ENCODE assay signal across 9 cellular contexts in genomic region chr11:13216019-13217006, GRCh38.
A peak's percentile ranks its signal among the peaks of the same experiment; 100 is the strongest.
DNase-seq lines count a peak whose midpoint lies in the region; ATAC-seq and TF ChIP-seq lines count a peak whose summit lies in the region.
"Had no signal": no experiment of that assay in that cellular context is flagged by ENCODE, and none has a peak within 500 bp of the region (broad histone marks: within the 10 kb centered on the region; RNA-seq: fewer than 3 reads in every experiment).

No MANE protein-coding gene starts in this region.

- H3K9me3 Mint-ChIP-seq in activated T-cell treated with anti-CD3 and anti-CD28 coated beads, Interleukin-2, amount 50 U/mL, for 72 hours, result peaks cover 0 to 3% of the 10 kb centered on the region in 2 donors
- H3K9me3 Mint-ChIP-seq: activated naive CD8-positive, alpha-beta T cell treated with anti-CD3 and anti-CD28 coated beads, Interleukin-2, amount 10 ng/mL, durations not matched to agents 7 days and 5 days had no signal

- POLR2A ChIA-PET in AG04449 (lab: Yijun Ruan, JAX), result interaction anchor here (0.6 to 3.1 kb wide), 12 partner anchors 13 to 1142 kb away, joined by 3 to 20 read pairs (median 3); partner anchors contain the start of gene BTBD10

- H3K27me3 ChIP-seq in lower lobe of right lung (ENCODE audit: low read depth), result no peaks in the 10 kb centered on the region

- H3K27ac Mint-ChIP-seq in activated T-cell treated with anti-CD3 and anti-CD28 coated beads, Interleukin-2, amount 50 U/mL, for 72 hours, result no peak overlapping the region
- H3K27ac Mint-ChIP-seq: activated naive CD8-positive, alpha-beta T cell treated with anti-CD3 and anti-CD28 coated beads, Interleukin-2, amount 10 ng/mL, durations not matched to agents 7 days and 5 days had no signal

- no peaks in the 10 kb centered on the region for H3K9me3 ChIP-seq in lower lobe of right lung

- peaks cover 10% of the 10 kb centered on the region for H3K4me1 Mint-ChIP-seq in activated T-cell treated with anti-CD3 and anti-CD28 coated beads, Interleukin-2, amount 50 U/mL, for 72 hours (ENCODE audit: low read depth)

- peaks cover 7% of the 10 kb centered on the region for H3K4me1 ChIP-seq in lower lobe of right lung

- intact Hi-C loops in lower lobe of right lung (cut with DNase I), result no loop called here

- peak overlapping the region; percentile 26 for H3K4me3 ChIP-seq in AG04449 (ENCODE audit: low read depth, low read length)
- no peak overlapping the region for H3K4me3 ChIP-seq in lower lobe of right lung

- H3K4me3 Mint-ChIP-seq in activated T-cell treated with anti-CD3 and anti-CD28 coated beads, Interleukin-2, amount 50 U/mL, for 72 hours, result no peak overlapping the region
- H3K4me3 Mint-ChIP-seq: activated naive CD8-positive, alpha-beta T cell treated with anti-CD3 and anti-CD28 coated beads, Interleukin-2, amount 10 ng/mL, durations not matched to agents 7 days and 5 days had no signal

- TF ChIP-seq CTCF in AG04449 (IDR thresholded peaks at IDR 0.05; ENCODE audit: insufficient read depth, low read length, missing control alignments), result no peak
- TF ChIP-seq CTCF in lower lobe of right lung (IDR thresholded peaks at IDR 0.05), result no peak

- CTCF ChIA-PET in AG04449 (lab: Yijun Ruan, JAX), result interaction anchor here (0.7 to 13.5 kb wide), 14 partner anchors 9 to 302 kb away, joined by 3 to 329 read pairs (median 6); no protein-coding TSS in a partner anchor

- H3K36me3 ChIP-seq in lower lobe of right lung, result no peaks in the 10 kb centered on the region

- H3K27ac ChIP-seq in lower lobe of right lung, result no peak overlapping the region

- DNase-seq in AG04449 (ENCODE audit: low read depth, low spot score) (peak; percentile 85), lower lobe of right lung (no peak), ureter (ENCODE audit: low spot score) (no peak), cortex of kidney (lab: John Stamatoyannopoulos, UW) (no peak), T-helper 9 cell (no peak)
- peak; percentile 64 to 70 for DNase-seq in activated T-cell treated with anti-CD3 and anti-CD28 coated beads, Interleukin-2, amount 50 U/mL, for 72 hours
- DNase-seq: activated naive CD8-positive, alpha-beta T cell treated with anti-CD3 and anti-CD28 coated beads, Interleukin-2, amount 10 ng/mL, durations not matched to agents 7 days and 5 days had no signal

- ATAC-seq in HG03442 (IDR thresholded peaks at IDR 0.05; ENCODE audit: unreplicated experiment) (peak; percentile 63), lower lobe of right lung (peak; percentile 49 to 65), GM21381 (IDR thresholded peaks at IDR 0.05; ENCODE audit: unreplicated experiment) (no peak)
- peak; percentile 97 to 99 for ATAC-seq in activated T-cell treated with anti-CD3 and anti-CD28 coated beads, Interleukin-2, amount 50 U/mL, for 72 hours (replicated peaks in 1 of 2)

- H3K36me3 Mint-ChIP-seq in activated T-cell treated with anti-CD3 and anti-CD28 coated beads, Interleukin-2, amount 50 U/mL, for 72 hours (ENCODE audit: insufficient read depth in 2 of 2), result no peaks in the 10 kb centered on the region
- H3K36me3 Mint-ChIP-seq: activated naive CD8-positive, alpha-beta T cell treated with anti-CD3 and anti-CD28 coated beads, Interleukin-2, amount 10 ng/mL, durations not matched to agents 7 days and 5 days had no signal

- H3K27me3 Mint-ChIP-seq in activated T-cell treated with anti-CD3 and anti-CD28 coated beads, Interleukin-2, amount 50 U/mL, for 72 hours (ENCODE audit: low read depth), result no peaks in the 10 kb centered on the region

Comparison
In these comparisons a context has a peak if more than half of its experiments do, and no peak if none do; other contexts are left out.
1. DNase-seq: peak in AG04449 (single experiment) and activated T-cell treated with anti-CD3 and anti-CD28 coated beads, Interleukin-2, amount 50 U/mL, for 72 hours (2 of 2); none in lower lobe of right lung (single experiment), ureter (single experiment), cortex of kidney (single experiment) and T-helper 9 cell (single experiment).